Comparison of ENCODE assay signal across 18 cellular contexts in genomic region chr17:72684405-72685020, GRCh38.
DNase-seq lines count a peak whose midpoint lies in the region; ATAC-seq, FAIRE-seq and TF ChIP-seq lines count a peak whose summit lies in the region.
"Had no signal": no experiment of that assay in that cellular context is flagged by ENCODE, and none has a peak within 500 bp of the region (broad histone marks: within the 10 kb centered on the region; RNA-seq: fewer than 3 reads in every experiment).

No MANE protein-coding gene starts in this region.

- TF ChIP-seq EP300 in HepG2 (IDR thresholded peaks at IDR 0.05; ENCODE audit: low read depth in 2 of 2, low read length in 2 of 2) (no peak), HepG2 (CRISPR knock-in tag; IDR thresholded peaks at IDR 0.05; ENCODE audit: borderline replicate concordance) (no peak)

- H3K36me3 Mint-ChIP-seq in nephron progenitor cell (ENCODE audit: low read depth): peaks cover 5% of the 10 kb centered on the region
- peaks cover 11 to 19% of the 10 kb centered on the region in 2 donors for H3K36me3 Mint-ChIP-seq in stimulated activated naive B cell treated with anti-CD40 and anti-IgM and Interleukin-4, amounts not matched to agents 10 μg/mL and 1 μg/mL and 100 μg/mL, for 72 hours

- no peaks in the 10 kb centered on the region for H3K27me3 ChIP-seq in HepG2 (ENCODE audit: control insufficient read depth in 1 of 2, insufficient read depth in 2 of 2, low read length in 2 of 2)
- no peaks in the 10 kb centered on the region for H3K27me3 ChIP-seq in right lobe of liver
- no peaks in the 10 kb centered on the region for H3K27me3 ChIP-seq in body of pancreas

- H3K9me3 Mint-ChIP-seq in nephron progenitor cell: peaks cover 16% of the 10 kb centered on the region
- H3K9me3 Mint-ChIP-seq in stimulated activated naive B cell treated with anti-CD40 and anti-IgM and Interleukin-4, amounts not matched to agents 10 μg/mL and 1 μg/mL and 100 μg/mL, for 72 hours: peaks cover 4 to 5% of the 10 kb centered on the region in 2 donors
- H3K9me3 Mint-ChIP-seq: stimulated activated naive CD8-positive, alpha-beta T cell treated with anti-CD3 and anti-CD28 coated beads, Interleukin-15, Interleukin-2, amounts not matched to agents 100 ng/mL and 50 ng/mL, for 24 hours had no signal

- H3K36me3 ChIP-seq in HepG2 (replicated peaks in 1 of 2; ENCODE audit: control insufficient read depth in 1 of 2, insufficient read depth in 2 of 2, low read length in 2 of 2): no peaks in the 10 kb centered on the region
- no peaks in the 10 kb centered on the region for H3K36me3 ChIP-seq in right lobe of liver
- H3K36me3 ChIP-seq in body of pancreas (replicated peaks in 1 of 2; ENCODE audit: insufficient read depth in 1 of 2, low read depth in 2 of 2): no peaks in the 10 kb centered on the region

- peak overlapping the region; percentile 33 for H3K27ac Mint-ChIP-seq in nephron progenitor cell
- H3K27ac Mint-ChIP-seq in stimulated activated naive B cell treated with anti-CD40 and anti-IgM and Interleukin-4, amounts not matched to agents 10 μg/mL and 1 μg/mL and 100 μg/mL, for 72 hours: no peak overlapping the region
- H3K27ac Mint-ChIP-seq: activated naive CD8-positive, alpha-beta T cell; activated T-cell treated with anti-CD3 and anti-CD28 coated beads, Interleukin-2, amount 50 U/mL, for 24 hours; nephron; stimulated activated naive CD8-positive, alpha-beta T cell treated with anti-CD3 and anti-CD28 coated beads, Interleukin-15, Interleukin-2, amounts not matched to agents 100 ng/mL and 50 ng/mL, for 24 hours had no signal

- H3K9me3 ChIP-seq in HepG2 (ENCODE audit: low read length): no peaks in the 10 kb centered on the region
- no peaks in the 10 kb centered on the region for H3K9me3 ChIP-seq in right lobe of liver
- H3K9me3 ChIP-seq in body of pancreas: no peaks in the 10 kb centered on the region

- POLR2A ChIA-PET in HepG2 (lab: Yijun Ruan, JAX): interaction anchor here (0.7 to 4.4 kb wide), 21 partner anchors 9 to 128 kb away, joined by 3 to 41 read pairs (median 6); no protein-coding TSS in a partner anchor

- no peak overlapping the region for H2AFZ ChIP-seq in HepG2 (ENCODE audit: low read length)

- FAIRE-seq in HepG2 (lab: Jason Lieb, UNC) (no peak), urothelium cell line (lab: Jason Lieb, UNC) (peak; percentile 80)
- FAIRE-seq: bronchial epithelial cell, GM12878, K562 had no signal

- no peak overlapping the region for H3K4me3 Mint-ChIP-seq in nephron progenitor cell
- H3K4me3 Mint-ChIP-seq in stimulated activated naive B cell treated with anti-CD40 and anti-IgM and Interleukin-4, amounts not matched to agents 10 μg/mL and 1 μg/mL and 100 μg/mL, for 72 hours: no peak overlapping the region
- H3K4me3 Mint-ChIP-seq: activated naive CD8-positive, alpha-beta T cell; activated T-cell treated with anti-CD3 and anti-CD28 coated beads, Interleukin-2, amount 50 U/mL, for 24 hours; nephron; stimulated activated naive CD8-positive, alpha-beta T cell treated with anti-CD3 and anti-CD28 coated beads, Interleukin-15, Interleukin-2, amounts not matched to agents 100 ng/mL and 50 ng/mL, for 24 hours had no signal

- H4K20me1 ChIP-seq in HepG2 (ENCODE audit: insufficient read depth, low read length): no peaks in the 10 kb centered on the region

- H3K4me2 ChIP-seq in HepG2 (ENCODE audit: low read depth, low read length): peak overlapping the region; percentile 93

- peak overlapping the region; percentile 24 to 63 (median 48); a peak in 5 of 6 replicates for H3K4me3 ChIP-seq in HepG2 (replicated peaks in 1 of 3; ENCODE audit: insufficient read depth in 1 of 3, low read depth in 2 of 3, low read length in 3 of 3)
- no peak overlapping the region for H3K4me3 ChIP-seq in right lobe of liver
- no peak overlapping the region for H3K4me3 ChIP-seq in body of pancreas
- H3K4me3 ChIP-seq: GM12878, K562 had no signal

- no peak for TF ChIP-seq RAD21 in HepG2 (CRISPR knock-in tag; IDR thresholded peaks at IDR 0.05)

- H3K27ac ChIP-seq in HepG2 (ENCODE audit: extremely low read length, insufficient read depth, low read length) (peak overlapping the region; percentile 57), right lobe of liver (peak overlapping the region in 1 of 3 donors; percentile 58), body of pancreas (peak overlapping the region in 3 of 4 donors; percentile 40 to 68 (median 61))

- H3K27me3 Mint-ChIP-seq in nephron progenitor cell (ENCODE audit: low read depth, poor library complexity): peaks cover 7% of the 10 kb centered on the region
- no peaks in the 10 kb centered on the region for H3K27me3 Mint-ChIP-seq in stimulated activated naive B cell treated with anti-CD40 and anti-IgM and Interleukin-4, amounts not matched to agents 10 μg/mL and 1 μg/mL and 100 μg/mL, for 72 hours
- H3K27me3 Mint-ChIP-seq: activated naive CD8-positive, alpha-beta T cell; activated T-cell treated with anti-CD3 and anti-CD28 coated beads, Interleukin-2, amount 50 U/mL, for 24 hours; stimulated activated naive CD8-positive, alpha-beta T cell treated with anti-CD3 and anti-CD28 coated beads, Interleukin-15, Interleukin-2, amounts not matched to agents 100 ng/mL and 50 ng/mL, for 24 hours had no signal

- H3K79me2 ChIP-seq in HepG2 (ENCODE audit: insufficient read depth, low read length): no peaks in the 10 kb centered on the region

- TSS peak; percentile 94 for BruUV-seq in HepG2 (replicated peaks; lab: Mats Ljungman, UMichigan)

- in situ Hi-C loops in HepG2 (cut with HindIII; ENCODE audit: extremely low pct_ligation_motif_present, low pct_unique_long_range_greater_than_20kb): no loop called here

- TF ChIP-seq CTCF in HepG2 (CRISPR knock-in tag; IDR thresholded peaks at IDR 0.05) (no peak; the same call in 1 of the 2 replicates), right lobe of liver (IDR thresholded peaks at IDR 0.05) (no peak), body of pancreas (IDR thresholded peaks at IDR 0.05) (no peak), nephron progenitor cell (IDR thresholded peaks at IDR 0.05) (no peak)

- 20% methylated on average over 11 of the region's 11 CpGs for WGBS in HepG2 (ENCODE audit: low lambda C conversion rate)
- 89% methylated on average over 7 of the region's 11 CpGs for WGBS in right lobe of liver (ENCODE audit: insufficient coverage, low coverage, low lambda C conversion rate, missing lambda C conversion rate)
- WGBS in body of pancreas, 2 donors: 92 to 95% methylated on average over 10 to 11 of the region's 11 CpGs

- intact Hi-C loops in HepG2 (cut with micrococcal nuclease; ENCODE audit: unreplicated experiment) (loop anchor here (1.0 to 2.0 kb wide), 4 partner anchors 13 to 124 kb away; no protein-coding TSS in a partner anchor), right lobe of liver (cut with DNase I) (no loop called here), body of pancreas (cut with DNase I) (no loop called here)

- CTCF ChIA-PET in HepG2 (lab: Yijun Ruan, JAX; ENCODE audit: low intra/inter-chr PET ratio, low total read pairs): no interaction called here

- no peak for TF ChIP-seq POLR2A in HepG2 (IDR thresholded peaks at IDR 0.05; ENCODE audit: insufficient read depth in 1 of 2, low read depth in 2 of 2, low read length in 2 of 2)
- TF ChIP-seq POLR2A in right lobe of liver (IDR thresholded peaks at IDR 0.05): no peak
- no peak for TF ChIP-seq POLR2A in body of pancreas (IDR thresholded peaks at IDR 0.05)

- ATAC-seq in HepG2 (peak; percentile 66), right lobe of liver (no peak), body of pancreas (no peak), GM18517 (IDR thresholded peaks at IDR 0.05; ENCODE audit: unreplicated experiment) (no peak)
- no peak for ATAC-seq in stimulated activated naive B cell treated with anti-CD40 and anti-IgM and Interleukin-4, amounts not matched to agents 10 μg/mL and 1 μg/mL and 100 μg/mL, for 72 hours (replicated peaks)
- ATAC-seq: GM12878, K562 had no signal

- H3K4me1 ChIP-seq in HepG2 (ENCODE audit: insufficient read depth, low read length): peaks cover 57% of the 10 kb centered on the region
- peaks cover 0 to 23% (median 7%) of the 10 kb centered on the region in 4 donors for H3K4me1 ChIP-seq in right lobe of liver
- H3K4me1 ChIP-seq in body of pancreas: peaks cover 14% of the 10 kb centered on the region

- H3K9ac ChIP-seq in HepG2 (ENCODE audit: insufficient read depth, low read depth, low read length): peak overlapping the region; percentile 64

- peaks cover 59% of the 10 kb centered on the region for H3K4me1 Mint-ChIP-seq in nephron progenitor cell
- H3K4me1 Mint-ChIP-seq in stimulated activated naive B cell treated with anti-CD40 and anti-IgM and Interleukin-4, amounts not matched to agents 10 μg/mL and 1 μg/mL and 100 μg/mL, for 72 hours: no peaks in the 10 kb centered on the region

- DNase-seq in HepG2 (ENCODE audit: low spot score): peak; percentile 50
- DNase-seq in right lobe of liver: no peak
- DNase-seq in body of pancreas: no peak
- no peak for DNase-seq in nephron progenitor cell
- no peak for DNase-seq in urothelium cell line (ENCODE audit: low spot score)
- DNase-seq in stimulated activated naive B cell treated with anti-CD40 and anti-IgM and Interleukin-4, amounts not matched to agents 10 μg/mL and 1 μg/mL and 100 μg/mL, for 72 hours: no peak
- no peak for DNase-seq in NCI-H510A (lab: John Stamatoyannopoulos, UW)
- DNase-seq: activated T-cell treated with anti-CD3 and anti-CD28 coated beads, Interleukin-2, amount 50 U/mL, for 24 hours; COR-L47; NCI-H1092 treated with DMSO at 0.1 percent for 48 hours; NCI-H2081 treated with DMSO at 0.1 percent for 48 hours had no signal

TF ChIP-seq in HepG2, 621 proteins besides CTCF, POLR2A, EP300 and RAD21 (continues in another document):
- TF ChIP-seq PLRG1 (conservative IDR thresholded peaks at IDR 0.05): no peak
- TF ChIP-seq ZNF512 (CRISPR knock-in tag; IDR thresholded peaks at IDR 0.05): no peak

Comparison
In these comparisons a context has a peak if more than half of its experiments do, and no peak if none do; other contexts are left out.
1. H3K4me3 ChIP-seq: peak in HepG2 (3 of 3); none in right lobe of liver (0 of 3) and body of pancreas (0 of 2).